ENCODE assay signal across 38 cellular contexts in the genomic region with DNA sequence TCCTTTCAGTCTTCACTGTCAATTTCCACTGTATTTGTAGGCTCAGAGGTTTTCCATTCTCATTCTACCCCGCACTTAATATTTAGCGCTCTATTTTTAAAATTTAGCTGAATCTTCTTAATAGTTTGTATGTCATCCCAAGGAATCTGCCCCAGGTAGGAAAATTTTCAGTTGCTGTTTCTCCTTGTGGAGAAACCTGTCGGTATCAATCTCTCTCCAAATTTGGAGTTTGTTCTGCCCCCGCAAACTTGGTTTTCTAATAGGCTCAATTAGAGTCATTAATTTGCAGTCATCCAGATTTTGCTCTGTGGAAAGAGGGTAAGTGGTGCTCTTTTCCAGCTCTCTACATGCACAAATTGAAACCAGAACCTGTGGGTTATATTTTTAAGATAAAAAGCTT.
"Had no signal": no experiment of that assay in that cellular context is flagged by ENCODE, and none has a peak within 500 bp of the region (broad histone marks: within the 10 kb centered on the region; RNA-seq: fewer than 3 reads in every experiment).

No MANE protein-coding gene starts in this region.

- H3K27ac ChIP-seq: adrenal gland, ascending aorta, body of pancreas, brain microvascular endothelial cell, breast epithelium, cardiac muscle cell had no signal

- H3K9me3 ChIP-seq: adrenal gland, ascending aorta, body of pancreas had no signal

- H3K36me3 Mint-ChIP-seq: activated naive CD4-positive, alpha-beta T cell treated with anti-CD3 and anti-CD28 coated beads, Interleukin-2, amount 10 ng/mL, durations not matched to agents 7 days and 5 days had no signal

- H3K27me3 Mint-ChIP-seq: activated naive CD4-positive, alpha-beta T cell treated with anti-CD3 and anti-CD28 coated beads, Interleukin-2, amount 50 U/mL, for 24 hours; activated naive CD8-positive, alpha-beta T cell; activated naive CD8-positive, alpha-beta T cell treated with anti-CD3 and anti-CD28 coated beads for 36 hours; activated naive CD8-positive, alpha-beta T cell treated with anti-CD3 and anti-CD28 coated beads, Interleukin-2, amount 10 ng/mL, durations not matched to agents 7 days and 5 days; activated T-cell treated with anti-CD3 and anti-CD28 coated beads, Interleukin-2, amount 50 U/mL, for 24 hours; activated T-helper 17 cell treated with anti-CD3 and anti-CD28 coated beads, Interleukin-2, amount 50 U/mL, for 72 hours had no signal

- H3K4me1 ChIP-seq: adrenal gland, ascending aorta, body of pancreas, breast epithelium had no signal

- H3K4me3 Mint-ChIP-seq: activated naive CD4-positive, alpha-beta T cell treated with anti-CD3 and anti-CD28 coated beads for 36 hours; activated naive CD4-positive, alpha-beta T cell treated with anti-CD3 and anti-CD28 coated beads, Interleukin-2, amount 10 ng/mL, durations not matched to agents 7 days and 5 days; activated naive CD4-positive, alpha-beta T cell treated with anti-CD3 and anti-CD28 coated beads, Interleukin-2, amount 50 U/mL, for 24 hours; activated naive CD8-positive, alpha-beta T cell; activated naive CD8-positive, alpha-beta T cell treated with anti-CD3 and anti-CD28 coated beads for 36 hours; activated naive CD8-positive, alpha-beta T cell treated with anti-CD3 and anti-CD28 coated beads, Interleukin-2, amount 10 ng/mL, durations not matched to agents 7 days and 5 days; activated naive CD8-positive, alpha-beta T cell treated with anti-CD3 and anti-CD28 coated beads, Interleukin-2, amount 50 U/mL, for 24 hours; activated T-cell treated with anti-CD3 and anti-CD28 coated beads, Interleukin-2, amount 50 U/mL, for 24 hours; activated T-cell treated with anti-CD3 and anti-CD28 coated beads, Interleukin-2, amount 50 U/mL, for 4 hours; activated T-cell treated with anti-CD3 and anti-CD28 coated beads, Interleukin-2, amount 50 U/mL, for 72 hours; activated T-helper 1 cell treated with anti-CD3 and anti-CD28 coated beads, Interleukin-12 subunit alpha, Interleukin-12 subunit beta, Interleukin-2, Interleukin-4 antibody, amounts not matched to agents 30 ng/mL and 10 ng/mL and 1 ng/mL, durations not matched to agents 14 hours and 24 hours and 36 hours; activated T-helper 17 cell treated with anti-CD3 and anti-CD28 coated beads, Interleukin-2, amount 50 U/mL, for 72 hours; brain; central memory CD8-positive, alpha-beta T cell had no signal

- H3K27ac Mint-ChIP-seq: activated naive CD4-positive, alpha-beta T cell treated with anti-CD3 and anti-CD28 coated beads for 36 hours; activated naive CD4-positive, alpha-beta T cell treated with anti-CD3 and anti-CD28 coated beads, Interleukin-2, amount 10 ng/mL, durations not matched to agents 7 days and 5 days; activated naive CD4-positive, alpha-beta T cell treated with anti-CD3 and anti-CD28 coated beads, Interleukin-2, amount 50 U/mL, for 24 hours; activated naive CD4-positive, alpha-beta T cell treated with anti-CD3 and anti-CD28 coated beads, Interleukin-2, amount 50 U/mL, for 72 hours; activated naive CD8-positive, alpha-beta T cell; activated naive CD8-positive, alpha-beta T cell treated with anti-CD3 and anti-CD28 coated beads for 36 hours; activated naive CD8-positive, alpha-beta T cell treated with anti-CD3 and anti-CD28 coated beads, Interleukin-2, amount 10 ng/mL, durations not matched to agents 7 days and 5 days; activated naive CD8-positive, alpha-beta T cell treated with anti-CD3 and anti-CD28 coated beads, Interleukin-2, amount 50 U/mL, for 24 hours; activated T-cell treated with anti-CD3 and anti-CD28 coated beads, Interleukin-2, amount 50 U/mL, for 24 hours; activated T-cell treated with anti-CD3 and anti-CD28 coated beads, Interleukin-2, amount 50 U/mL, for 72 hours; activated T-helper 1 cell treated with anti-CD3 and anti-CD28 coated beads, Interleukin-12 subunit alpha, Interleukin-12 subunit beta, Interleukin-2, Interleukin-4 antibody, amounts not matched to agents 30 ng/mL and 10 ng/mL and 1 ng/mL, durations not matched to agents 14 hours and 24 hours and 36 hours; activated T-helper 17 cell treated with anti-CD3 and anti-CD28 coated beads, Interleukin-2, amount 50 U/mL, for 72 hours; activated T-helper 2 cell treated with anti-CD3 and anti-CD28 coated beads, Interferon-gamma antibody, Interleukin-2, Interleukin-4, amounts not matched to agents 10 μg/mL and 5 μg/mL and 100 μg/mL, durations not matched to agents 14 hours and 24 hours and 36 hours; brain had no signal

- H3K4me3 ChIP-seq: adrenal gland, ascending aorta, body of pancreas, breast epithelium, cardiac muscle cell had no signal

- H3K36me3 ChIP-seq: adrenal gland, ascending aorta, brain microvascular endothelial cell, breast epithelium, cardiac muscle cell had no signal

- H3K27me3 ChIP-seq: adrenal gland, ascending aorta, body of pancreas, brain microvascular endothelial cell, breast epithelium, cardiac muscle cell had no signal

- DNase-seq: activated effector memory CD4-positive, alpha-beta T cell treated with anti-CD3 and anti-CD28 coated beads, Interleukin-2, amount 50 U/mL, for 16 hours; activated effector memory CD4-positive, alpha-beta T cell treated with Interleukin-2 at 50 U/mL for 16 hours; activated gamma-delta T cell; activated gamma-delta T cell treated with Interleukin-2 at 50 U/mL for 16 hours; activated naive CD4-positive, alpha-beta T cell; activated naive CD4-positive, alpha-beta T cell treated with anti-CD3 and anti-CD28 coated beads for 36 hours; activated naive CD4-positive, alpha-beta T cell treated with anti-CD3 and anti-CD28 coated beads, Interleukin-2, amount 10 ng/mL, durations not matched to agents 7 days and 5 days; activated naive CD4-positive, alpha-beta T cell treated with anti-CD3 and anti-CD28 coated beads, Interleukin-2, amount 50 U/mL, for 16 hours; activated naive CD4-positive, alpha-beta T cell treated with Interleukin-2 at 50 U/mL for 16 hours; activated naive CD8-positive, alpha-beta T cell treated with anti-CD3 and anti-CD28 coated beads for 36 hours; activated naive CD8-positive, alpha-beta T cell treated with anti-CD3 and anti-CD28 coated beads, Interleukin-2, amount 10 ng/mL, durations not matched to agents 7 days and 5 days; activated naive CD8-positive, alpha-beta T cell treated with anti-CD3 and anti-CD28 coated beads, Interleukin-2, amount 50 U/mL, for 24 hours; activated T-cell treated with anti-CD3 and anti-CD28 coated beads, Interleukin-2, amount 50 U/mL, for 1 hour; activated T-cell treated with anti-CD3 and anti-CD28 coated beads, Interleukin-2, amount 50 U/mL, for 24 hours; activated T-cell treated with anti-CD3 and anti-CD28 coated beads, Interleukin-2, amount 50 U/mL, for 4 hours; activated T-cell treated with anti-CD3 and anti-CD28 coated beads, Interleukin-2, amount 50 U/mL, for 48 hours; activated T-cell treated with anti-CD3 and anti-CD28 coated beads, Interleukin-2, amount 50 U/mL, for 72 hours; adrenal gland; amniotic stem cell; amygdala; anterior cingulate cortex; aorta; body of pancreas; brain microvascular endothelial cell; cerebellar nuclear complex had no signal

- FAIRE-seq: astrocyte, bronchial epithelial cell had no signal

- H3K4me1 Mint-ChIP-seq: activated naive CD4-positive, alpha-beta T cell treated with anti-CD3 and anti-CD28 coated beads, Interleukin-2, amount 10 ng/mL, durations not matched to agents 7 days and 5 days; activated naive CD4-positive, alpha-beta T cell treated with anti-CD3 and anti-CD28 coated beads, Interleukin-2, amount 50 U/mL, for 24 hours; activated naive CD8-positive, alpha-beta T cell treated with anti-CD3 and anti-CD28 coated beads for 36 hours; activated naive CD8-positive, alpha-beta T cell treated with anti-CD3 and anti-CD28 coated beads, Interleukin-2, amount 10 ng/mL, durations not matched to agents 7 days and 5 days; activated naive CD8-positive, alpha-beta T cell treated with anti-CD3 and anti-CD28 coated beads, Interleukin-2, amount 50 U/mL, for 24 hours; activated T-helper 17 cell treated with anti-CD3 and anti-CD28 coated beads, Interleukin-2, amount 50 U/mL, for 72 hours; brain; central memory CD8-positive, alpha-beta T cell had no signal

- ATAC-seq: activated naive CD4-positive, alpha-beta T cell treated with anti-CD3 and anti-CD28 coated beads, Interleukin-2, amount 50 U/mL, for 72 hours; activated naive CD8-positive, alpha-beta T cell treated with anti-CD3 and anti-CD28 coated beads, Interleukin-2, amount 50 U/mL, for 24 hours; activated T-cell treated with anti-CD3 and anti-CD28 coated beads, Interleukin-2, amount 50 U/mL, for 4 hours; activated T-cell treated with anti-CD3 and anti-CD28 coated beads, Interleukin-2, amount 50 U/mL, for 72 hours; activated T-helper 17 cell treated with anti-CD3 and anti-CD28 coated beads, Interleukin-2, amount 50 U/mL, for 72 hours; body of pancreas had no signal
